Comparison of ENCODE assay signal across 26 cellular contexts in genomic region chr6:32202186-32202585, GRCh38.
"Had no signal": no experiment of that assay in that cellular context is flagged by ENCODE, and none has a peak within 500 bp of the region (broad histone marks: within the 10 kb centered on the region; RNA-seq: fewer than 3 reads in every experiment).

No MANE protein-coding gene starts in this region.

- H3K27ac ChIP-seq: adrenal gland, Peyer's patch, RWPE1 had no signal

- H3K36me3 ChIP-seq: adrenal gland, Peyer's patch had no signal

- H3K36me3 Mint-ChIP-seq: activated CD8-positive, alpha-beta memory T cell treated with anti-CD3 and anti-CD28 coated beads, Interleukin-2, amount 10 ng/mL, durations not matched to agents 7 days and 5 days; activated naive CD8-positive, alpha-beta T cell treated with anti-CD3 and anti-CD28 coated beads, Interleukin-2, amount 10 ng/mL, durations not matched to agents 7 days and 5 days; T-cell had no signal

- H3K4me3 Mint-ChIP-seq: activated B cell treated with CpG ODN at 0.5 μM for 24 hours; activated CD4-positive, alpha-beta T cell treated with anti-CD3 and anti-CD28 coated beads, Interleukin-2, amount 10 ng/mL, durations not matched to agents 24 days and 14 days; activated CD8-positive, alpha-beta memory T cell treated with anti-CD3 and anti-CD28 coated beads, Interleukin-2, amount 10 ng/mL, durations not matched to agents 7 days and 5 days; activated naive CD8-positive, alpha-beta T cell treated with anti-CD3 and anti-CD28 coated beads, Interleukin-2, amount 10 ng/mL, durations not matched to agents 7 days and 5 days; activated T-cell treated with anti-CD3 and anti-CD28 coated beads, Interleukin-2, amount 50 U/mL, for 24 hours; activated T-helper 1 cell treated with anti-CD3 and anti-CD28 coated beads, Interleukin-12 subunit alpha, Interleukin-12 subunit beta, Interleukin-2, Interleukin-4 antibody, amounts not matched to agents 30 ng/mL and 10 ng/mL and 1 ng/mL, durations not matched to agents 14 hours and 24 hours and 36 hours; T-cell had no signal

- DNase-seq: activated B cell treated with CpG ODN at 0.5 μM for 24 hours; activated CD4-positive, alpha-beta T cell treated with anti-CD3 and anti-CD28 coated beads for 1 hour; activated CD4-positive, alpha-beta T cell treated with anti-CD3 and anti-CD28 coated beads, Interleukin-2, amount 10 ng/mL, durations not matched to agents 24 days and 14 days; activated CD4-positive, alpha-beta T cell treated with anti-CD3 and anti-CD28 coated beads, Interleukin-2, amount 50 U/mL, for 48 hours; activated CD8-positive, alpha-beta memory T cell treated with anti-CD3 and anti-CD28 coated beads, Interleukin-2, amount 10 ng/mL, durations not matched to agents 7 days and 5 days; activated effector memory CD4-positive, alpha-beta T cell treated with Interleukin-2 at 50 U/mL for 16 hours; activated naive CD4-positive, alpha-beta T cell treated with anti-CD3 and anti-CD28 coated beads, Interleukin-2, amount 50 U/mL, for 16 hours; activated naive CD8-positive, alpha-beta T cell treated with anti-CD3 and anti-CD28 coated beads, Interleukin-2, amount 10 ng/mL, durations not matched to agents 7 days and 5 days; activated T-cell treated with anti-CD3 and anti-CD28 coated beads, Interleukin-2, amount 50 U/mL, for 24 hours; adrenal gland; anterior cingulate cortex; caudate nucleus; Kasumi-1; NCI-H1048; NCI-H146; NCI-H187 treated with DMSO at 0.1 percent for 48 hours; NCI-H2081 treated with DMSO at 0.1 percent for 48 hours; NCI-H446; NCI-H524; Peyer's patch; SHP77; T-cell; T-helper 2 cell; T1000 had no signal

- H3K27me3 Mint-ChIP-seq: activated T-cell treated with anti-CD3 and anti-CD28 coated beads, Interleukin-2, amount 50 U/mL, for 24 hours had no signal

- H3K9me3 Mint-ChIP-seq: activated B cell treated with CpG ODN at 0.5 μM for 24 hours; activated CD4-positive, alpha-beta T cell treated with anti-CD3 and anti-CD28 coated beads, Interleukin-2, amount 10 ng/mL, durations not matched to agents 24 days and 14 days; activated naive CD8-positive, alpha-beta T cell treated with anti-CD3 and anti-CD28 coated beads, Interleukin-2, amount 10 ng/mL, durations not matched to agents 7 days and 5 days; activated T-cell treated with anti-CD3 and anti-CD28 coated beads, Interleukin-2, amount 50 U/mL, for 24 hours; activated T-helper 1 cell treated with anti-CD3 and anti-CD28 coated beads, Interleukin-12 subunit alpha, Interleukin-12 subunit beta, Interleukin-2, Interleukin-4 antibody, amounts not matched to agents 30 ng/mL and 10 ng/mL and 1 ng/mL, durations not matched to agents 14 hours and 24 hours and 36 hours; T-cell had no signal

- ATAC-seq: activated CD8-positive, alpha-beta memory T cell treated with anti-CD3 and anti-CD28 coated beads, Interleukin-2, amount 10 ng/mL, durations not matched to agents 7 days and 5 days; T-cell had no signal

- H3K27ac Mint-ChIP-seq: activated B cell treated with CpG ODN at 0.5 μM for 24 hours; activated CD4-positive, alpha-beta T cell treated with anti-CD3 and anti-CD28 coated beads, Interleukin-2, amount 10 ng/mL, durations not matched to agents 24 days and 14 days; activated CD8-positive, alpha-beta memory T cell treated with anti-CD3 and anti-CD28 coated beads, Interleukin-2, amount 10 ng/mL, durations not matched to agents 7 days and 5 days; activated naive CD8-positive, alpha-beta T cell treated with anti-CD3 and anti-CD28 coated beads, Interleukin-2, amount 10 ng/mL, durations not matched to agents 7 days and 5 days; activated T-cell treated with anti-CD3 and anti-CD28 coated beads, Interleukin-2, amount 50 U/mL, for 24 hours; activated T-helper 1 cell treated with anti-CD3 and anti-CD28 coated beads, Interleukin-12 subunit alpha, Interleukin-12 subunit beta, Interleukin-2, Interleukin-4 antibody, amounts not matched to agents 30 ng/mL and 10 ng/mL and 1 ng/mL, durations not matched to agents 14 hours and 24 hours and 36 hours; T-cell had no signal

- H3K4me3 ChIP-seq: adrenal gland, Peyer's patch had no signal

- H3K4me1 Mint-ChIP-seq: activated CD4-positive, alpha-beta T cell treated with anti-CD3 and anti-CD28 coated beads, Interleukin-2, amount 10 ng/mL, durations not matched to agents 24 days and 14 days; activated naive CD8-positive, alpha-beta T cell treated with anti-CD3 and anti-CD28 coated beads, Interleukin-2, amount 10 ng/mL, durations not matched to agents 7 days and 5 days; T-cell had no signal

- H3K9me3 ChIP-seq: adrenal gland, Peyer's patch had no signal
